8 cellular contexts compared by ENCODE assay signal in genomic region chr4:1683371-1683902, GRCh38. TPM values are rescaled to one million over a fixed set of nuclear protein-coding genes. Genes with fewer than 3 reads are reported as not detected.
DNase-seq lines count a peak whose midpoint lies in the region; TF ChIP-seq lines count a peak whose summit lies in the region.

No MANE protein-coding gene starts in this region.

- no peaks in the 10 kb centered on the region for H4K20me1 ChIP-seq in neural cell (ENCODE audit: insufficient read depth)

- H3K4me3 ChIP-seq in fibroblast of pulmonary artery (replicated peaks; ENCODE audit: low read depth, low read length), result peak overlapping the region; percentile 60
- peak overlapping the region; percentile 57 for H3K4me3 ChIP-seq in neural cell (ENCODE audit: low read length)

- no peaks in the 10 kb centered on the region for H3K27me3 Mint-ChIP-seq in activated CD4-positive, alpha-beta memory T cell treated with anti-CD3 and anti-CD28 coated beads for 36 hours

- no peaks in the 10 kb centered on the region for H3K9me3 ChIP-seq in neural cell (ENCODE audit: low read length)

- H3K79me2 ChIP-seq in neural cell (replicated peaks; ENCODE audit: insufficient read depth, low read length), result no peaks in the 10 kb centered on the region

- no peaks in the 10 kb centered on the region for H3K36me3 ChIP-seq in neural cell (ENCODE audit: insufficient read depth, low read length)

- TF ChIP-seq CTCF in fibroblast of pulmonary artery (IDR thresholded peaks at IDR 0.05; ENCODE audit: low read length, missing control alignments) (no peak), neural cell (IDR thresholded peaks at IDR 0.05; ENCODE audit: poor library complexity, severe bottlenecking) (no peak)

- peaks cover 15% of the 10 kb centered on the region for H3K27me3 ChIP-seq in neural cell (ENCODE audit: insufficient read depth, low read depth, low read length)

- H2AFZ ChIP-seq in neural cell (ENCODE audit: low read depth, low read length), result no peak overlapping the region

- H3K27ac Mint-ChIP-seq in activated CD4-positive, alpha-beta memory T cell treated with anti-CD3 and anti-CD28 coated beads for 36 hours, result no peak overlapping the region

- H3K36me3 Mint-ChIP-seq in activated CD4-positive, alpha-beta memory T cell treated with anti-CD3 and anti-CD28 coated beads for 36 hours, result no peaks in the 10 kb centered on the region

- TF ChIP-seq RAD21 in neural cell (conservative IDR thresholded peaks at IDR 0.05), result no peak

- DNase-seq in SIG-M5 treated with dmso at 0.1 percent for 504 hours (lab: John Stamatoyannopoulos, UW; ENCODE audit: unreplicated experiment), result peak; percentile 10
- no peak for DNase-seq in SIG-M5 (lab: John Stamatoyannopoulos, UW)
- DNase-seq in HK-2 (ENCODE audit: unreplicated experiment), result peak; percentile 52
- peak; percentile 26 for DNase-seq in activated CD4-positive, alpha-beta memory T cell treated with anti-CD3 and anti-CD28 coated beads for 36 hours
- peak; percentile 83 for DNase-seq in fibroblast of pulmonary artery (ENCODE audit: low read depth)
- DNase-seq in NCI-H1092 (lab: John Stamatoyannopoulos, UW), result no peak
- DNase-seq in NCI-H2029 treated with DMSO at 0.1 percent for 48 hours (lab: John Stamatoyannopoulos, UW), result no peak

- H3K9ac ChIP-seq in neural cell (ENCODE audit: low read length), result no peak overlapping the region

- no peaks in the 10 kb centered on the region for H3K9me3 Mint-ChIP-seq in activated CD4-positive, alpha-beta memory T cell treated with anti-CD3 and anti-CD28 coated beads for 36 hours

- intact Hi-C loops in activated CD4-positive, alpha-beta memory T cell treated with anti-CD3 and anti-CD28 coated beads for 36 hours (cut with micrococcal nuclease), result loop anchor here (5.0 to 10.0 kb wide), 2 partner anchors 171 to 896 kb away; partner anchors contain the start of gene LETM1

- H3K4me3 Mint-ChIP-seq in activated CD4-positive, alpha-beta memory T cell treated with anti-CD3 and anti-CD28 coated beads for 36 hours, result peak overlapping the region; percentile 76

- POLR2A ChIA-PET in activated CD4-positive, alpha-beta memory T cell treated with anti-CD3 and anti-CD28 coated beads for 36 hours (lab: Charles Lee), result interaction anchor here (0.7 kb wide), 1 partner anchor 173 kb away, joined by 3 read pairs; the partner anchor contains the start of gene LETM1

- no peak overlapping the region for H3K4me2 ChIP-seq in neural cell (ENCODE audit: low read length)

- no peak overlapping the region for H3K27ac ChIP-seq in neural cell (ENCODE audit: low read length)

- no peaks in the 10 kb centered on the region for H3F3A ChIP-seq in neural cell (ENCODE audit: insufficient read depth, low read length, poor library complexity, severe bottlenecking)

- peaks cover 9% of the 10 kb centered on the region for H3K4me1 Mint-ChIP-seq in activated CD4-positive, alpha-beta memory T cell treated with anti-CD3 and anti-CD28 coated beads for 36 hours (ENCODE audit: low read depth)

- TF ChIP-seq EP300 in neural cell (conservative IDR thresholded peaks at IDR 0.05; ENCODE audit: poor library complexity, severe bottlenecking), result no peak

- CTCF ChIA-PET in activated CD4-positive, alpha-beta memory T cell treated with anti-CD3 and anti-CD28 coated beads for 36 hours (lab: Charles Lee), result interaction anchor here (1.4 to 2.2 kb wide), 2 partner anchors 10 to 127 kb away, joined by 4 to 18 read pairs; no protein-coding TSS in a partner anchor

- H3K9me2 ChIP-seq in neural cell (ENCODE audit: insufficient read depth, low read length), result no peaks in the 10 kb centered on the region

TF ChIP-seq in neural cell, 6 proteins besides CTCF, POLR2A, EP300 and RAD21:
- peak; percentile 9 for TF ChIP-seq POLR2AphosphoS5 (IDR thresholded peaks at IDR 0.05)
- TF ChIP-seq MXI1 (conservative IDR thresholded peaks at IDR 0.05; ENCODE audit: poor library complexity, severe bottlenecking), result no peak

RNA-seq across cellular contexts. Expression of gene FAM53A, which starts 0.7 kb away (rescaled TPM):
- total RNA-seq in activated CD4-positive, alpha-beta memory T cell treated with anti-CD3 and anti-CD28 coated beads for 36 hours, result 1 to 10 TPM; 1.3 to 1.4 TPM
- 0.78 TPM in 1 of 2 replicates, not detected in the other for polyA plus RNA-seq in neural cell
- polyA minus RNA-seq in neural cell, result 1.0 and 2.4 TPM in 2 replicates

RNA-seq across cellular contexts. Expression of gene SLBP, which starts 28.7 kb away (rescaled TPM):
- total RNA-seq in activated CD4-positive, alpha-beta memory T cell treated with anti-CD3 and anti-CD28 coated beads for 36 hours, result 100 to 1,000 TPM; 103 to 106 TPM
- 107 and 111 TPM in 2 replicates for polyA plus RNA-seq in neural cell
- polyA minus RNA-seq in neural cell, result 54.4 and 59.4 TPM in 2 replicates

RNA-seq across cellular contexts. Expression of gene TMEM129, which starts 37.7 kb away (rescaled TPM):
- 10 to 100 TPM; 16.2 to 18.1 TPM for total RNA-seq in activated CD4-positive, alpha-beta memory T cell treated with anti-CD3 and anti-CD28 coated beads for 36 hours
- 42.1 and 48.7 TPM in 2 replicates for polyA plus RNA-seq in neural cell
- polyA minus RNA-seq in neural cell, result 24.3 and 26.8 TPM in 2 replicates

RNA-seq across cellular contexts. Expression of gene TACC3, which starts 37.9 kb away (rescaled TPM):
- total RNA-seq in activated CD4-positive, alpha-beta memory T cell treated with anti-CD3 and anti-CD28 coated beads for 36 hours, result 100 to 1,000 TPM; 194 to 201 TPM
- polyA plus RNA-seq in neural cell, result 2.6 and 3.5 TPM in 2 replicates
- 2.1 and 3.7 TPM in 2 replicates for polyA minus RNA-seq in neural cell

Comparison
In these comparisons a context has a peak if more than half of its experiments do, and no peak if none do; other contexts are left out.
1. DNase-seq: peak in SIG-M5 treated with dmso at 0.1 percent for 504 hours (single experiment), HK-2 (single experiment), activated CD4-positive, alpha-beta memory T cell treated with anti-CD3 and anti-CD28 coated beads for 36 hours (single experiment) and fibroblast of pulmonary artery (single experiment); none in SIG-M5 (single experiment), NCI-H1092 (single experiment) and NCI-H2029 treated with DMSO at 0.1 percent for 48 hours (single experiment).